ENCODE assay signal across 22 cellular contexts in the genomic region with DNA sequence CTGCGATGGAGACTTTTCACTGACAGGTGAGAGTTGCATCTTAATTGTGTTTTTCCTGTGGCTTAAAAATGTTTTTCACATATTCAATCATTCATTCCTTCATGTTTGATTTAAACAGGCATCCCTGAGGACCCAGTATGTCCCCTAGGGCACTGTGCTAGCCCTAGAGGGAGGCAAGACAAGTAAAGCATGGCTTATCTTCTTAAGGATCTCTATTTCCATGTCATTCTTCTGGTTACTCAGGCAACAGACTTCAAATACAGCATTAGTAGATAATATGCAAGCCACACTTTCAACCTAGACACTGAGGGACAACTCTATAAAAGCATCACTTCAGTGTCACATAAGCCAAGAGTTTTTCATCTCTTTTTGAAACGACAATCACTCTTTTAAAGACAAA.
"Had no signal": no experiment of that assay in that cellular context is flagged by ENCODE, and none has a peak within 500 bp of the region (broad histone marks: within the 10 kb centered on the region; RNA-seq: fewer than 3 reads in every experiment).

No MANE protein-coding gene starts in this region.

- H3K36me3 ChIP-seq: heart right ventricle, left ventricle myocardium inferior, right lobe of liver, stomach, thyroid gland, transverse colon, upper lobe of right lung had no signal

- H3K27me3 ChIP-seq: heart right ventricle, hepatocyte, right lobe of liver, stomach, testis, thyroid gland, transverse colon, upper lobe of right lung had no signal

- DNase-seq: heart right ventricle; left ventricle myocardium inferior; naive thymus-derived CD8-positive, alpha-beta T cell; nucleus accumbens; psoas muscle; right lobe of liver; stimulated activated CD4-positive, alpha-beta T cell treated with anti-CD3 and anti-CD28 coated beads, Interleukin-12 subunit alpha, Interleukin-12 subunit beta, amount 100 ng/mL, for 4 hours; stimulated activated CD4-positive, alpha-beta T cell treated with anti-CD3 and anti-CD28 coated beads, Interleukin-15, amount 100 ng/mL, for 24 hours; stimulated activated CD4-positive, alpha-beta T cell treated with anti-CD3 and anti-CD28 coated beads, Interleukin-2, amount 100 ng/mL, for 24 hours; stimulated activated CD4-positive, alpha-beta T cell treated with anti-CD3 and anti-CD28 coated beads, Interleukin-4, amount 100 ng/mL, for 1 hour; stimulated activated naive B cell treated with anti-CD40 and anti-IgM and Interleukin-4, amounts not matched to agents 10 μg/mL and 1 μg/mL and 100 μg/mL, for 72 hours; stimulated activated naive CD8-positive, alpha-beta T cell treated with anti-CD3 and anti-CD28 coated beads, Interleukin-15, Interleukin-2, amounts not matched to agents 100 U/mL and 50 U/mL, for 24 hours; stomach; testis; thyroid gland; transverse colon; upper lobe of right lung had no signal

- H3K4me2 ChIP-seq: hepatocyte had no signal

- H3K27me3 Mint-ChIP-seq: naive thymus-derived CD8-positive, alpha-beta T cell; stimulated activated naive B cell treated with anti-CD40 and anti-IgM and Interleukin-4, amounts not matched to agents 10 μg/mL and 1 μg/mL and 100 μg/mL, for 72 hours had no signal

- H3K27ac ChIP-seq: heart right ventricle, left ventricle myocardium inferior, parathyroid adenoma, psoas muscle, right lobe of liver, stomach, testis, thyroid gland, transverse colon, upper lobe of right lung had no signal

- H3K4me3 ChIP-seq: heart right ventricle, hepatocyte, left ventricle myocardium inferior, lung, psoas muscle, right lobe of liver, stomach, testis, thyroid gland, transverse colon, upper lobe of right lung had no signal

- H3K4me3 Mint-ChIP-seq: naive thymus-derived CD8-positive, alpha-beta T cell; nephron; stimulated activated naive B cell treated with anti-CD40 and anti-IgM and Interleukin-4, amounts not matched to agents 10 μg/mL and 1 μg/mL and 100 μg/mL, for 72 hours had no signal

- H3K9me3 ChIP-seq: heart right ventricle, left ventricle myocardium inferior, psoas muscle, right lobe of liver, stomach, testis, thyroid gland, transverse colon, upper lobe of right lung had no signal

- H3K79me2 ChIP-seq: hepatocyte, parathyroid adenoma had no signal

- H3K27ac Mint-ChIP-seq: naive thymus-derived CD8-positive, alpha-beta T cell; stimulated activated naive B cell treated with anti-CD40 and anti-IgM and Interleukin-4, amounts not matched to agents 10 μg/mL and 1 μg/mL and 100 μg/mL, for 72 hours had no signal

- H3K36me3 Mint-ChIP-seq: naive thymus-derived CD8-positive, alpha-beta T cell; stimulated activated naive B cell treated with anti-CD40 and anti-IgM and Interleukin-4, amounts not matched to agents 10 μg/mL and 1 μg/mL and 100 μg/mL, for 72 hours had no signal

- H3K9ac ChIP-seq: parathyroid adenoma had no signal

- FAIRE-seq: urothelium cell line had no signal

- H3K4me1 ChIP-seq: right lobe of liver, testis had no signal

- H2AFZ ChIP-seq: hepatocyte, parathyroid adenoma had no signal

- ATAC-seq: heart right ventricle; naive thymus-derived CD8-positive, alpha-beta T cell; psoas muscle; right lobe of liver; stimulated activated naive B cell treated with anti-CD40 and anti-IgM and Interleukin-4, amounts not matched to agents 10 μg/mL and 1 μg/mL and 100 μg/mL, for 72 hours; stimulated activated naive CD8-positive, alpha-beta T cell treated with anti-CD3 and anti-CD28 coated beads, Interleukin-15, Interleukin-2, amounts not matched to agents 100 U/mL and 50 U/mL, for 24 hours; upper lobe of right lung had no signal

- H3K4me1 Mint-ChIP-seq: naive thymus-derived CD8-positive, alpha-beta T cell; stimulated activated naive B cell treated with anti-CD40 and anti-IgM and Interleukin-4, amounts not matched to agents 10 μg/mL and 1 μg/mL and 100 μg/mL, for 72 hours had no signal
